Comparison of ENCODE assay signal across 1 cellular context in genomic region chr3:58998476-58999117, GRCh38.
A peak's percentile ranks its signal among the peaks of the same experiment; 100 is the strongest.
TF ChIP-seq lines count a peak whose summit lies in the region.

No MANE protein-coding gene starts in this region.

TF ChIP-seq in K562, 482 proteins besides CTCF, POLR2A, EP300 and RAD21 (continued from another document and continues in another):
- TF ChIP-seq PTTG1 (tag; IDR thresholded peaks at IDR 0.05; ENCODE audit: low read depth) (no peak), MAFG (tag; conservative IDR thresholded peaks at IDR 0.05) (peak; percentile 94), SOX6 (IDR thresholded peaks at IDR 0.05) (peak; percentile 39; the same call in 1 of the 2 replicates), HDAC8 (tag; IDR thresholded peaks at IDR 0.05) (no peak), DIDO1 (tag; IDR thresholded peaks at IDR 0.05; ENCODE audit: low read depth) (no peak), ATF6 (CRISPR knock-in tag; IDR thresholded peaks at IDR 0.05) (no peak), ZNF232 (CRISPR knock-in tag; IDR thresholded peaks at IDR 0.05) (no peak), SMARCA4 (IDR thresholded peaks at IDR 0.05) (peak; percentile 75; the same call in 1 of the 2 replicates), MBD1 (CRISPR knock-in tag; IDR thresholded peaks at IDR 0.05) (no peak), GABPA (tag; conservative IDR thresholded peaks at IDR 0.05; ENCODE audit: low read depth) (no peak), NR2F6 (CRISPR knock-in tag; IDR thresholded peaks at IDR 0.05) (no peak), MGA (IDR thresholded peaks at IDR 0.05) (peak; percentile 66), KDM2B (CRISPR knock-in tag; IDR thresholded peaks at IDR 0.05) (no peak), ZNF518B (CRISPR knock-in tag; IDR thresholded peaks at IDR 0.05) (no peak), CHAMP1 (IDR thresholded peaks at IDR 0.05) (peak; percentile 39; the same call in 1 of the 2 replicates), KHSRP (IDR thresholded peaks at IDR 0.05) (no peak), FOSL1 (tag; conservative IDR thresholded peaks at IDR 0.05) (peak; percentile 95), GATAD2A (IDR thresholded peaks at IDR 0.05) (no peak), SRF (CRISPR knock-in tag; IDR thresholded peaks at IDR 0.05) (no peak), MAZ (CRISPR knock-in tag; conservative IDR thresholded peaks at IDR 0.05 in 1 of 2, IDR thresholded peaks at IDR 0.05 in 1 of 2) (peak in 1 of 2 experiments; percentile 67; a peak in 1 of 4 replicates), ZNF76 (CRISPR knock-in tag; IDR thresholded peaks at IDR 0.05; ENCODE audit: borderline replicate concordance) (no peak), SP1 (CRISPR knock-in tag; IDR thresholded peaks at IDR 0.05) (no peak), PREB (CRISPR knock-in tag; IDR thresholded peaks at IDR 0.05) (no peak), CBFA2T3 (IDR thresholded peaks at IDR 0.05) (peak; percentile 38; the same call in 1 of the 2 replicates), HEY1 (CRISPR knock-in tag; IDR thresholded peaks at IDR 0.05; ENCODE audit: borderline replicate concordance) (no peak), MITF (IDR thresholded peaks at IDR 0.05) (peak; percentile 82), ZNF282 (CRISPR knock-in tag; IDR thresholded peaks at IDR 0.05) (no peak), SMARCE1 (IDR thresholded peaks at IDR 0.05) (peak; percentile 59; the same call in 1 of the 2 replicates), RB1 (IDR thresholded peaks at IDR 0.05; ENCODE audit: low read depth) (no peak), ZNF3 (CRISPR knock-in tag; IDR thresholded peaks at IDR 0.05) (no peak), DNMT1 (IDR thresholded peaks at IDR 0.05) (no peak), SNAPC5 (CRISPR knock-in tag; IDR thresholded peaks at IDR 0.05) (no peak), HDAC6 (IDR thresholded peaks at IDR 0.05; ENCODE audit: low read depth, low read length) (no peak)
